8 cellular contexts compared by ENCODE assay signal in the genomic region with DNA sequence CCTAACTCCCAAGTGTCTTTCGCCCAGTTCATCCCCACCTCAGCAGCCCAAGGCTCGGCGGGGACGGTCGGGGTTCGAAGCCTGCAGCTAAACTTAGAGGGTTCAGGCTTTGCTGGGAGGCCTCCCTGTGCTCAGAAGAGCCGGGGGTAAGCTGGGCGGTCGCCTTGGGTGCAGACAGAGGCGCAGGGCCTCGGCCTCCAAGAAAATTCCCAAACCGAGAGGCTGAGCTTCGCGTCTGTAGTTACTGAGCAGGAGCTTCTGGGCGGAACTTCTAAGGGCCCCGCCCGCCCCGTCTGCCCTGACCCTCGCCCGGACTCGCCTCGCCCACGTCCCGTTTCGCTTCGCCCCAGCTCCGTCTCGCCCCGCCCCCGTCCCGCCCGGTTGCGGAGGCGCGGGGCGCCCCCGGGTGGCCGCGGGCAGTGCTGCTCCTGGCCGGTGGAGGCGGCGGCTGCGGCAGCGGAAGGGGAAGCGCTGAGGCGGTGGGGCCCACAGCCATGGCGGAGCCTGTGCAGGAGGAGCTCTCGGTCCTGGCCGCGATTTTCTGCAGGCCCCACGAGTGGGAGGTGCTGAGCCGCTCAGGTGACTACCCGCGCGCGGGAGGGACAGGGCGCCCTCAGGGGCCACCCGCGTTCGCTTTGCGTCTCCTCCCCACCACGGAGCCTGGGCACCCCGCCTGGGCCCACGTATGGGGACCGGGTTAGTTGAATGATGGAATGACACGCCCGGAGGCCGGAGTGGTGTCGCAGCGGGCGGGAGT. TPM values are rescaled to one million over a fixed set of nuclear protein-coding genes. Genes with fewer than 3 reads are reported as not detected.
DNase-seq lines count a peak whose midpoint lies in the region; ATAC-seq and TF ChIP-seq lines count a peak whose summit lies in the region.

A gene with protein sequence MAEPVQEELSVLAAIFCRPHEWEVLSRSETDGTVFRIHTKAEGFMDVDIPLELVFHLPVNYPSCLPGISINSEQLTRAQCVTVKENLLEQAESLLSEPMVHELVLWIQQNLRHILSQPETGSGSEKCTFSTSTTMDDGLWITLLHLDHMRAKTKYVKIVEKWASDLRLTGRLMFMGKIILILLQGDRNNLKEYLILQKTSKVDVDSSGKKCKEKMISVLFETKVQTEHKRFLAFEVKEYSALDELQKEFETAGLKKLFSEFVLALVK (plus strand): TSS at position 474 of the 757 bp plus-strand sequence. CDS start 21 bp downstream, at position 495.

- H4K20me1 ChIP-seq in SU-DHL-6 (ENCODE audit: low read depth, low read length) = no peaks in the 10 kb centered on the region

- peaks cover 23% of the 10 kb centered on the region for H3K36me3 Mint-ChIP-seq in activated naive CD8-positive, alpha-beta T cell treated with anti-CD3 and anti-CD28 coated beads, Interleukin-2, amount 10 ng/mL, durations not matched to agents 7 days and 5 days

- H3K4me3 Mint-ChIP-seq in activated naive CD8-positive, alpha-beta T cell treated with anti-CD3 and anti-CD28 coated beads, Interleukin-2, amount 10 ng/mL, durations not matched to agents 7 days and 5 days = peak within 1 kb of the TSS; percentile 99

- intact Hi-C loops in Right ventricle myocardium inferior (cut with DNase I) = loop anchor here (1.0 to 2.0 kb wide), 6 partner anchors 35 to 381 kb away; partner anchors contain the start of genes ALG14 and TLCD4
- intact Hi-C loops in transverse colon (cut with DNase I; ENCODE audit: low total_unique reads) = loop anchor here (5.0 to 10.0 kb wide), 2 partner anchors 119 to 152 kb away; partner anchors contain the start of gene TLCD4

- TF ChIP-seq EP300 in transverse colon (IDR thresholded peaks at IDR 0.05; ENCODE audit: low read depth) = no peak

- H4K8ac ChIP-seq in trophoblast cell (ENCODE audit: low read depth, low read length) = peak within 1 kb of the TSS; percentile 99

- POLR2A ChIA-PET in activated naive CD8-positive, alpha-beta T cell treated with anti-CD3 and anti-CD28 coated beads, Interleukin-2, amount 10 ng/mL, durations not matched to agents 7 days and 5 days (lab: Charles Lee) = interaction anchor here (0.9 to 2.2 kb wide), 8 partner anchors 10 to 380 kb away, joined by 3 to 17 read pairs (median 6); partner anchors contain the start of gene ALG14

- TF ChIP-seq POLR2A in transverse colon (IDR thresholded peaks at IDR 0.05) = peak; percentile 73

- peak within 1 kb of the TSS; percentile 95 for H3K27ac Mint-ChIP-seq in activated naive CD8-positive, alpha-beta T cell treated with anti-CD3 and anti-CD28 coated beads, Interleukin-2, amount 10 ng/mL, durations not matched to agents 7 days and 5 days

- no CpG with 5 or more reads among the region's 71 CpGs for WGBS in trophoblast cell (ENCODE audit: extremely low coverage, insufficient coverage, insufficient read length)
- WGBS in transverse colon (ENCODE audit: low coverage in 1 of 2), 2 donors = 0% methylated on average over 35 of the region's 71 CpGs; no CpG with 5 or more reads in 1 of the 2 donors

- H2BK120ac ChIP-seq in trophoblast cell (ENCODE audit: insufficient read depth, low read length, poor library complexity) = peak within 1 kb of the TSS; percentile 96

- H3K9me3 Mint-ChIP-seq in activated naive CD8-positive, alpha-beta T cell treated with anti-CD3 and anti-CD28 coated beads, Interleukin-2, amount 10 ng/mL, durations not matched to agents 7 days and 5 days = no peaks in the 10 kb centered on the region

- peak within 1 kb of the TSS; percentile 94 for H4K91ac ChIP-seq in trophoblast cell (ENCODE audit: low read depth, low read length)

- peak within 1 kb of the TSS; percentile 88 for H2AK5ac ChIP-seq in trophoblast cell (ENCODE audit: low read length)

- H2BK5ac ChIP-seq in trophoblast cell (ENCODE audit: low read depth, low read length, poor library complexity) = peak within 1 kb of the TSS; percentile 93

- H3K9me2 ChIP-seq in SU-DHL-6 (replicated peaks; ENCODE audit: insufficient read depth, low read length) = no peaks in the 10 kb centered on the region

- H3K9ac ChIP-seq in SU-DHL-6 (ENCODE audit: low read length) (peak within 1 kb of the TSS; percentile 71), trophoblast cell (ENCODE audit: low read length) (peak within 1 kb of the TSS; percentile 94)

- peak within 1 kb of the TSS; percentile 94 for H4K12ac ChIP-seq in trophoblast cell (ENCODE audit: low read depth, low read length)

- peaks cover 22% of the 10 kb centered on the region for H3K4me1 Mint-ChIP-seq in activated naive CD8-positive, alpha-beta T cell treated with anti-CD3 and anti-CD28 coated beads, Interleukin-2, amount 10 ng/mL, durations not matched to agents 7 days and 5 days

- H3K4me2 ChIP-seq in SU-DHL-6 (ENCODE audit: low read depth, low read length, poor library complexity, severe bottlenecking) (peak within 1 kb of the TSS; percentile 90), trophoblast cell (ENCODE audit: low read length) (peak within 1 kb of the TSS; percentile 77)

- peaks cover 11% of the 10 kb centered on the region for H3K79me1 ChIP-seq in trophoblast cell (ENCODE audit: low read length)

- H3K4me1 ChIP-seq in trophoblast cell (ENCODE audit: control insufficient read depth in 1 of 2, insufficient read depth in 2 of 2, low read length in 2 of 2) (peaks cover 4 to 9% of the 10 kb centered on the region in 2 experiments), transverse colon (peaks cover 6 to 31% (median 12%) of the 10 kb centered on the region in 4 donors)

- H3K4ac ChIP-seq in trophoblast cell (ENCODE audit: low read depth, low read length) = peak within 1 kb of the TSS; percentile 97

- no peak within 1 kb of the TSS for H3K23ac ChIP-seq in trophoblast cell (ENCODE audit: low read length)

- ATAC-seq in HG02610 (IDR thresholded peaks at IDR 0.05; ENCODE audit: unreplicated experiment) (peak; percentile 98), Right ventricle myocardium inferior (peak; percentile 95)
- peak; percentile 95 for ATAC-seq in activated naive CD8-positive, alpha-beta T cell treated with anti-CD3 and anti-CD28 coated beads, Interleukin-2, amount 10 ng/mL, durations not matched to agents 7 days and 5 days (ENCODE audit: low read depth)

- H2BK12ac ChIP-seq in trophoblast cell (ENCODE audit: low read length) = peak within 1 kb of the TSS; percentile 54

- peak; percentile 80 for TF ChIP-seq CTCF in GM12873 (IDR thresholded peaks at IDR 0.05; ENCODE audit: insufficient read depth, low read depth, low read length, missing control alignments)
- TF ChIP-seq CTCF in SU-DHL-6 (IDR thresholded peaks at IDR 0.05; ENCODE audit: insufficient read depth, low read length, poor library complexity, severe bottlenecking) = peak; percentile 74
- peak; percentile 47 to 93 (median 80) for TF ChIP-seq CTCF in transverse colon (IDR thresholded peaks at IDR 0.05)

- DNase-seq in NCI-H1048 (lab: John Stamatoyannopoulos, UW) (peak; percentile 84), Right ventricle myocardium inferior (ENCODE audit: missing footprints) (peak; percentile 97), trophoblast cell (peak; percentile 84 to 90), transverse colon (peak; percentile 96)
- peak; percentile 98 for DNase-seq in activated naive CD8-positive, alpha-beta T cell treated with anti-CD3 and anti-CD28 coated beads, Interleukin-2, amount 10 ng/mL, durations not matched to agents 7 days and 5 days

- H3K9me3 ChIP-seq in SU-DHL-6 (ENCODE audit: insufficient read depth, low read length) (no peaks in the 10 kb centered on the region), trophoblast cell (ENCODE audit: insufficient read depth, low read depth, low read length) (no peaks in the 10 kb centered on the region), transverse colon (no peaks in the 10 kb centered on the region)

- in situ Hi-C loops in transverse colon (cut with MboI; ENCODE audit: low pct_ligation_motif_present in 1 of 4, low pct_unique_long_range_greater_than_20kb in 1 of 4, low sequenced_read_pairs in 3 of 4) = loop anchor here (25.0 kb wide), 2 partner anchors 147 to 372 kb away; no protein-coding TSS in a partner anchor

- H3K36me3 ChIP-seq in SU-DHL-6 (ENCODE audit: low read length) (no peaks in the 10 kb centered on the region), trophoblast cell (ENCODE audit: control insufficient read depth in 1 of 2, insufficient read depth in 2 of 2, low read length in 2 of 2) (no peaks in the 10 kb centered on the region), transverse colon (no peaks in the 10 kb centered on the region)

- H3K14ac ChIP-seq in trophoblast cell (ENCODE audit: low read length) = peak within 1 kb of the TSS; percentile 97

- H2AFZ ChIP-seq in SU-DHL-6 (ENCODE audit: low read depth, low read length, severe bottlenecking) (peak within 1 kb of the TSS; percentile 100), trophoblast cell (ENCODE audit: insufficient read depth, low read length, poor library complexity) (peak within 1 kb of the TSS; percentile 100)

- peak within 1 kb of the TSS; percentile 21; the same call in 1 of the 2 replicates for H3K27ac ChIP-seq in SU-DHL-6 (ENCODE audit: low read depth, low read length)
- H3K27ac ChIP-seq in trophoblast cell (ENCODE audit: low read depth, low read length) = peak within 1 kb of the TSS; percentile 35
- H3K27ac ChIP-seq in transverse colon = peak within 1 kb of the TSS; percentile 88 to 91 (median 90)

- H3K18ac ChIP-seq in trophoblast cell (ENCODE audit: low read length) = peak within 1 kb of the TSS; percentile 97

- 0 out of 2 replicates have a peak, but pooled peaks cover 4% of the 10 kb centered on the region for H3K79me2 ChIP-seq in SU-DHL-6 (ENCODE audit: insufficient read depth, low read length)
- peaks cover 7% of the 10 kb centered on the region for H3K79me2 ChIP-seq in trophoblast cell (ENCODE audit: control insufficient read depth, insufficient read depth, low read length, poor library complexity)

- no peaks in the 10 kb centered on the region for H3F3A ChIP-seq in SU-DHL-6 (ENCODE audit: insufficient read depth)

- H3K4me3 ChIP-seq in SU-DHL-6 (ENCODE audit: insufficient read depth, low read length, poor library complexity, severe bottlenecking) (peak within 1 kb of the TSS; percentile 87), trophoblast cell (ENCODE audit: low read depth, low read length) (peak within 1 kb of the TSS; percentile 87), transverse colon (peak within 1 kb of the TSS; percentile 77 to 89 (median 85))

- H3K27me3 Mint-ChIP-seq in activated naive CD8-positive, alpha-beta T cell treated with anti-CD3 and anti-CD28 coated beads, Interleukin-2, amount 10 ng/mL, durations not matched to agents 7 days and 5 days = peaks cover 20% of the 10 kb centered on the region

- no peaks in the 10 kb centered on the region for H3K27me3 ChIP-seq in SU-DHL-6 (ENCODE audit: low read length)
- H3K27me3 ChIP-seq in trophoblast cell (ENCODE audit: insufficient read depth, low read length) = no peaks in the 10 kb centered on the region
- no peaks in the 10 kb centered on the region for H3K27me3 ChIP-seq in transverse colon

RNA-seq across cellular contexts. Expression of the gene that starts here (rescaled TPM):
- total RNA-seq in activated naive CD8-positive, alpha-beta T cell treated with anti-CD3 and anti-CD28 coated beads, Interleukin-2, amount 10 ng/mL, durations not matched to agents 7 days and 5 days = 10 to 100 TPM; 18.0 to 21.4 TPM
- 16.4 TPM for total RNA-seq in Right ventricle myocardium inferior
- polyA plus RNA-seq in trophoblast cell (2013) = 20.0 and 20.2 TPM in 2 replicates
- 10 to 100 TPM in 3 of 4 donors, 1 to 10 TPM in 1; 2.4 to 22.8 (median 15.1) TPM for total RNA-seq in transverse colon

Comparison
In these comparisons a context has a peak if more than half of its experiments do, and no peak if none do; other contexts are left out.
1. Peak in every context shown above with its lines: DNase-seq, ATAC-seq, H3K4me3 ChIP-seq and H3K27ac ChIP-seq.
2. H3K27ac ChIP-seq: peak in every context shown above with its lines; median percentile 90 in transverse colon; 35 in trophoblast cell; 21 in SU-DHL-6.